13 cellular contexts compared by ENCODE assay signal in genomic region chr2:1811971-1812350, GRCh38.
A peak's percentile ranks its signal among the peaks of the same experiment; 100 is the strongest.
DNase-seq lines count a peak whose midpoint lies in the region; ATAC-seq, FAIRE-seq and TF ChIP-seq lines count a peak whose summit lies in the region.
"Had no signal": no experiment of that assay in that cellular context is flagged by ENCODE, and none has a peak within 500 bp of the region (broad histone marks: within the 10 kb centered on the region; RNA-seq: fewer than 3 reads in every experiment).

No MANE protein-coding gene starts in this region.

- H3K27ac ChIP-seq in osteoblast (ENCODE audit: low read depth, low read length): no peak overlapping the region
- H3K27ac ChIP-seq in pancreas: no peak overlapping the region

- no peak overlapping the region for H2AFZ ChIP-seq in osteoblast (ENCODE audit: low read length)

- FAIRE-seq in pancreas (lab: Jason Lieb, UNC): no peak
- FAIRE-seq: A204.1 had no signal

- H3K4me1 Mint-ChIP-seq in CD14-positive monocyte: no peaks in the 10 kb centered on the region
- H3K4me1 Mint-ChIP-seq in glutamatergic neuron (ENCODE audit: low read depth, unreplicated experiment): peaks cover 5% of the 10 kb centered on the region
- H3K4me1 Mint-ChIP-seq in endothelial cell (ENCODE audit: unreplicated experiment): peaks cover 8% of the 10 kb centered on the region
- H3K4me1 Mint-ChIP-seq: CD4-positive, CD25-positive, alpha-beta regulatory T cell had no signal

- H3K4me1 ChIP-seq in osteoblast (ENCODE audit: insufficient read depth, low read length): peaks cover 6% of the 10 kb centered on the region
- H3K4me1 ChIP-seq in pancreas: no peaks in the 10 kb centered on the region
- H3K4me1 ChIP-seq: BE2C had no signal

- H3K4me3 Mint-ChIP-seq in CD14-positive monocyte (no peak overlapping the region), glutamatergic neuron (ENCODE audit: unreplicated experiment) (no peak overlapping the region), endothelial cell (ENCODE audit: unreplicated experiment) (no peak overlapping the region)
- H3K4me3 Mint-ChIP-seq: CD4-positive, CD25-positive, alpha-beta regulatory T cell; HFFc6 had no signal

- H3K36me3 Mint-ChIP-seq in CD14-positive monocyte (no peaks in the 10 kb centered on the region), glutamatergic neuron (ENCODE audit: unreplicated experiment) (peaks cover 4% of the 10 kb centered on the region), endothelial cell (ENCODE audit: low read depth, unreplicated experiment) (no peaks in the 10 kb centered on the region)
- H3K36me3 Mint-ChIP-seq: CD4-positive, CD25-positive, alpha-beta regulatory T cell had no signal

- TF ChIP-seq CTCF in CD14-positive monocyte (IDR thresholded peaks at IDR 0.05): no peak
- no peak for TF ChIP-seq CTCF in glutamatergic neuron (IDR thresholded peaks at IDR 0.05; ENCODE audit: partially characterized antibody, unreplicated experiment)
- TF ChIP-seq CTCF in osteoblast (IDR thresholded peaks at IDR 0.05; ENCODE audit: extremely low read depth, low read depth, low read length): no peak
- TF ChIP-seq CTCF in pancreas (IDR thresholded peaks at IDR 0.05): no peak
- TF ChIP-seq CTCF in endothelial cell (IDR thresholded peaks at IDR 0.05; ENCODE audit: unreplicated experiment): no peak

- DNase-seq in CD14-positive monocyte (ENCODE audit: low spot score): peak; percentile 30
- DNase-seq in glutamatergic neuron: no peak
- DNase-seq in osteoblast (ENCODE audit: insufficient read length, low spot score, missing footprints): peak; percentile 45
- DNase-seq in pancreas: no peak
- no peak for DNase-seq in NCI-H2107 treated with DMSO at 0.1 percent for 48 hours (lab: John Stamatoyannopoulos, UW; ENCODE audit: unreplicated experiment)
- DNase-seq in endothelial cell (ENCODE audit: low spot score): no peak
- DNase-seq in DMS53 treated with DMSO at 0.1 percent for 48 hours (lab: John Stamatoyannopoulos, UW; ENCODE audit: unreplicated experiment): no peak
- DNase-seq: BE2C; CD4-positive, CD25-positive, alpha-beta regulatory T cell; DMS53; HCEC 1CT; HFFc6 had no signal

- H3K4me2 ChIP-seq in osteoblast (ENCODE audit: insufficient read depth, low read length): no peak overlapping the region

- no peaks in the 10 kb centered on the region for H3K79me2 ChIP-seq in osteoblast (ENCODE audit: insufficient read depth, low read length)

- H3K27me3 ChIP-seq in osteoblast (ENCODE audit: insufficient read depth, low read length) (peaks cover 6% of the 10 kb centered on the region), pancreas (no peaks in the 10 kb centered on the region)
- H3K27me3 ChIP-seq: BE2C had no signal

- H3K27ac Mint-ChIP-seq in CD14-positive monocyte (no peak overlapping the region), glutamatergic neuron (ENCODE audit: unreplicated experiment) (peak overlapping the region; percentile 44), endothelial cell (ENCODE audit: unreplicated experiment) (no peak overlapping the region)
- H3K27ac Mint-ChIP-seq: CD4-positive, CD25-positive, alpha-beta regulatory T cell; HFFc6 had no signal

- intact Hi-C loops in CD14-positive monocyte (cut with micrococcal nuclease) (no loop called here), pancreas (cut with DNase I) (no loop called here)

- WGBS in pancreas, 2 donors: 75 to 80% methylated on average over 6 of the region's 6 CpGs

- H3K27me3 Mint-ChIP-seq in CD14-positive monocyte (ENCODE audit: low read depth in 3 of 3) (peaks cover 0 to 6% (median 4%) of the 10 kb centered on the region in 3 donors), glutamatergic neuron (ENCODE audit: unreplicated experiment) (peaks cover 2% of the 10 kb centered on the region), endothelial cell (ENCODE audit: unreplicated experiment) (peaks cover 5% of the 10 kb centered on the region)
- H3K27me3 Mint-ChIP-seq: CD4-positive, CD25-positive, alpha-beta regulatory T cell had no signal

- H4K20me1 ChIP-seq in osteoblast (ENCODE audit: insufficient read depth, low read length): no peaks in the 10 kb centered on the region

- H3K4me3 ChIP-seq in osteoblast (ENCODE audit: insufficient read depth, low read length) (no peak overlapping the region), pancreas (no peak overlapping the region)

- no peaks in the 10 kb centered on the region for H3K36me3 ChIP-seq in osteoblast (ENCODE audit: insufficient read depth, low read length)
- no peaks in the 10 kb centered on the region for H3K36me3 ChIP-seq in pancreas
- H3K36me3 ChIP-seq: BE2C had no signal

- H3K9me3 Mint-ChIP-seq in CD14-positive monocyte (peaks cover 0 to 6% (median 2%) of the 10 kb centered on the region in 7 donors), glutamatergic neuron (ENCODE audit: unreplicated experiment) (no peaks in the 10 kb centered on the region), endothelial cell (ENCODE audit: unreplicated experiment) (no peaks in the 10 kb centered on the region)
- H3K9me3 Mint-ChIP-seq: CD4-positive, CD25-positive, alpha-beta regulatory T cell had no signal

- ATAC-seq in pancreas: no peak

- H3K9me3 ChIP-seq in osteoblast (ENCODE audit: low read depth, low read length) (no peaks in the 10 kb centered on the region), pancreas (no peaks in the 10 kb centered on the region)
- H3K9me3 ChIP-seq: BE2C had no signal

Comparison
In these comparisons a context has a peak if more than half of its experiments do, and no peak if none do; other contexts are left out.
1. DNase-seq: peak in CD14-positive monocyte (single experiment) and osteoblast (single experiment); none in glutamatergic neuron (single experiment), pancreas (0 of 6), NCI-H2107 treated with DMSO at 0.1 percent for 48 hours (single experiment), endothelial cell (single experiment) and DMS53 treated with DMSO at 0.1 percent for 48 hours (single experiment).